In the genomic region with DNA sequence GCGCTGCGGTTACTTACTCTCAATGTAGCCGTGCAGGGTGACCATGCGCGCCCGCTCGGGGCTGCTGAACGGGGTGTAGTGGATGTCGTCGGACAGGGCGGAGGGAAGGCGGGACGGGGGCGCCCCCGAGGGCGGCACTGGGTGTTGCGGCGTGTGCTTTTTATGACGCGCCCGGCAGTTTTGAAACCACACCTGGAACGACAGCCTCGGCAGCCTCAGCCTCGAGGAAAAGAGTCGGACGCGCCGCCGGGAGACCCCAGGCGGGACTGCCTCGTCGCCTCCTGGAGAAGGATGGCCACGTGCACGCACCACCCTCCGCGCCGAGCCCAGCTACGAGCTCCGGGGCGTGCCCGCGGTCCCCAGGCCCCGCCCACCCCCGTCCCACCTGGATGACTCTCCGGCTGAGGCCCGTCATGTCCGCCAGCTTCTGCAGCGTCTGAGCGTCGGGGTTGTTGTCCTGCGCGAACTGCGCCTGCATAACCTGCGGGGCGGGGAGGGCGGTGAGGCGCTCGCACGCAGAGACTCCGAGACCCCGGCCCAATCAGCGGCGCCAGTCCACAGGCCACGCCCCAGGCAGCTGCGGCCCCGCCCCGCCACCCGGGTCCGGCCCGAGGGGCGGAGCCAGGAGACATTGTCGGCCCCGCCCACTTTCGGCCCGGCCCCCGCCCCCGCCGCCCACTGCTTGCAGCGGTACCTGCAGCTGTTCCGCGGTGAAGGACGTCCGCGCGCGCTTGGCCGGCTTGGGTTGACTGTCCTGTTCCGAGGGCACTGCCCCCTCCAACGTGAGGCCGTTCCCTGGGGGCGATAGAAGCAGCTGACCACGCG, we compare ENCODE assay signal across 8 cellular contexts. TPM values are rescaled to one million over a fixed set of nuclear protein-coding genes. Genes with fewer than 3 reads are reported as not detected.
DNase-seq lines count a peak whose midpoint lies in the region; ATAC-seq and TF ChIP-seq lines count a peak whose summit lies in the region.

No MANE protein-coding gene starts in this region.

- no peaks in the 10 kb centered on the region for H3K36me3 Mint-ChIP-seq in progenitor cell of endocrine pancreas (ENCODE audit: insufficient read depth)

- H3K9me3 Mint-ChIP-seq in progenitor cell of endocrine pancreas (ENCODE audit: low read depth): no peaks in the 10 kb centered on the region

- DNase-seq in DMS114 treated with DMSO at 0.1 percent for 48 hours (lab: John Stamatoyannopoulos, UW; ENCODE audit: unreplicated experiment): peak; percentile 34
- peak; percentile 43 for DNase-seq in NCI-H460 (ENCODE audit: extremely low read depth, low read depth)
- peak; percentile 80 for DNase-seq in activated CD8-positive, alpha-beta memory T cell treated with anti-CD3 and anti-CD28 coated beads, Interleukin-2, amount 50 U/mL, for 48 hours
- DNase-seq in fibroblast of villous mesenchyme (ENCODE audit: low read depth): peak; percentile 10
- peak; percentile 73 for DNase-seq in progenitor cell of endocrine pancreas (ENCODE audit: low spot score, unreplicated experiment)
- DNase-seq in epidermal melanocyte (ENCODE audit: insufficient read length, low spot score): no peak

- H3K27me3 Mint-ChIP-seq in progenitor cell of endocrine pancreas: peaks cover 91% of the 10 kb centered on the region

- H3K27ac Mint-ChIP-seq in progenitor cell of endocrine pancreas: no peak overlapping the region

- no peaks in the 10 kb centered on the region for H3K4me1 Mint-ChIP-seq in progenitor cell of endocrine pancreas (ENCODE audit: low read depth)

- no peak for TF ChIP-seq CTCF in fibroblast of villous mesenchyme (IDR thresholded peaks at IDR 0.05; ENCODE audit: insufficient read depth, low read depth, low read length)
- TF ChIP-seq CTCF in progenitor cell of endocrine pancreas (IDR thresholded peaks at IDR 0.05; ENCODE audit: unreplicated experiment): peak; percentile 19

- peak overlapping the region; percentile 48 for H3K4me3 ChIP-seq in fibroblast of villous mesenchyme (ENCODE audit: low read depth, low read length)

- ATAC-seq in HG02943 (IDR thresholded peaks at IDR 0.05; ENCODE audit: low read depth, unreplicated experiment) (peak; percentile 47), GM18858 (IDR thresholded peaks at IDR 0.05; ENCODE audit: unreplicated experiment) (no peak)

- peak overlapping the region; percentile 60 for H3K4me3 Mint-ChIP-seq in progenitor cell of endocrine pancreas (ENCODE audit: low read depth)

RNA-seq across cellular contexts. Expression of gene LHX6, which starts 15.0 kb away (rescaled TPM):
- 0.10 and 0.98 TPM in 2 replicates for total RNA-seq in NCI-H460 (2014; rRNA removed; shearing (Covaris generic))
- polyA plus RNA-seq in NCI-H460 (2014; cell fraction: nucleus; rRNA removed): 0.24 and 0.50 TPM in 2 replicates
- not detected in 2 replicates for total RNA-seq in fibroblast of villous mesenchyme
- total RNA-seq in progenitor cell of endocrine pancreas: 1.6 and 3.1 TPM in 2 replicates

RNA-seq across cellular contexts. Expression of gene RBM18, which starts 50.8 kb away (rescaled TPM):
- total RNA-seq in NCI-H460 (2014; rRNA removed; shearing (Covaris generic)): 28.9 and 32.3 TPM in 2 replicates
- polyA plus RNA-seq in NCI-H460 (2014; cell fraction: nucleus; rRNA removed): 8.5 and 10.6 TPM in 2 replicates
- total RNA-seq in fibroblast of villous mesenchyme (9.3 and 11.2 TPM in 2 replicates), progenitor cell of endocrine pancreas (16.7 and 23.6 TPM in 2 replicates)

RNA-seq across cellular contexts. Expression of gene MRRF, which starts 50.9 kb away (rescaled TPM):
- 76.2 and 90.6 TPM in 2 replicates for total RNA-seq in NCI-H460 (2014; rRNA removed; shearing (Covaris generic))
- 99.5 and 109 TPM in 2 replicates for polyA plus RNA-seq in NCI-H460 (2014; cell fraction: nucleus; rRNA removed)
- total RNA-seq in fibroblast of villous mesenchyme (26.4 and 29.4 TPM in 2 replicates), progenitor cell of endocrine pancreas (34.3 and 40.4 TPM in 2 replicates)

RNA-seq across cellular contexts. Expression of gene MORN5, which starts 54.1 kb away (rescaled TPM):
- total RNA-seq in NCI-H460 (2014; rRNA removed; shearing (Covaris generic)): not detected in 2 replicates
- not detected in 2 replicates for polyA plus RNA-seq in NCI-H460 (2014; cell fraction: nucleus; rRNA removed)
- total RNA-seq in fibroblast of villous mesenchyme: not detected in 2 replicates
- total RNA-seq in progenitor cell of endocrine pancreas: 0.57 and 1.9 TPM in 2 replicates

RNA-seq across cellular contexts. Expression of gene NDUFA8, which starts 54.2 kb away (rescaled TPM):
- total RNA-seq in NCI-H460 (2014; rRNA removed; shearing (Covaris generic)): 46.6 and 64.2 TPM in 2 replicates
- 33.4 and 47.2 TPM in 2 replicates for polyA plus RNA-seq in NCI-H460 (2014; cell fraction: nucleus; rRNA removed)
- 25.0 and 27.4 TPM in 2 replicates for total RNA-seq in fibroblast of villous mesenchyme
- 43.1 and 44.6 TPM in 2 replicates for total RNA-seq in progenitor cell of endocrine pancreas
